ENCODE assay signal across 18 cellular contexts in genomic region chr6:112085666-112086065, GRCh38. TPM values are rescaled to one million over a fixed set of nuclear protein-coding genes. Genes with fewer than 3 reads are reported as not detected.
DNase-seq lines count a peak whose midpoint lies in the region; ATAC-seq and TF ChIP-seq lines count a peak whose summit lies in the region.
"Had no signal": no experiment of that assay in that cellular context is flagged by ENCODE, and none has a peak within 500 bp of the region (broad histone marks: within the 10 kb centered on the region; RNA-seq: fewer than 3 reads in every experiment).

No MANE protein-coding gene starts in this region.

- TF ChIP-seq POLR2A in heart left ventricle (IDR thresholded peaks at IDR 0.05) (no peak), transverse colon (IDR thresholded peaks at IDR 0.05) (no peak)

- DNase-seq in activated naive CD4-positive, alpha-beta T cell treated with anti-CD3 and anti-CD28 coated beads for 36 hours, result no peak
- no peak for DNase-seq in activated naive CD4-positive, alpha-beta T cell (lab: John Stamatoyannopoulos, UW)
- no peak for DNase-seq in activated B cell treated with CpG ODN at 0.5 μM for 24 hours
- peak in 4 of 5 donors; percentile 50 to 68 (median 56) for DNase-seq in heart left ventricle
- DNase-seq in psoas muscle, result no peak
- no peak for DNase-seq in chondrocyte (ENCODE audit: low spot score)
- DNase-seq in transverse colon, result no peak
- no peak for DNase-seq in islet precursor cell
- DNase-seq: hypothalamus; NCI-H2029 treated with DMSO at 0.1 percent for 48 hours; SJCRH30; stimulated activated CD4-positive, alpha-beta T cell treated with anti-CD3 and anti-CD28 coated beads, Interleukin-1b, Interleukin-23, amount 100 ng/mL, for 48 hours; WERI-Rb-1 had no signal

- peaks cover 0 to 35% (median 17%) of the 10 kb centered on the region in 12 donors for H3K4me1 ChIP-seq in heart left ventricle
- H3K4me1 ChIP-seq in psoas muscle, result peaks cover 10% of the 10 kb centered on the region
- H3K4me1 ChIP-seq in transverse colon, result peaks cover 4 to 16% (median 9%) of the 10 kb centered on the region in 4 donors
- H3K4me1 ChIP-seq: SJCRH30 had no signal

- no peak for TF ChIP-seq EP300 in transverse colon (IDR thresholded peaks at IDR 0.05; ENCODE audit: low read depth)

- TF ChIP-seq CTCF in activated B cell treated with CpG ODN at 0.5 μM for 24 hours (IDR thresholded peaks at IDR 0.05), result no peak
- no peak for TF ChIP-seq CTCF in heart left ventricle (IDR thresholded peaks at IDR 0.05)
- TF ChIP-seq CTCF in psoas muscle (IDR thresholded peaks at IDR 0.05), result no peak
- TF ChIP-seq CTCF in chondrocyte (IDR thresholded peaks at IDR 0.05), result no peak
- no peak for TF ChIP-seq CTCF in transverse colon (IDR thresholded peaks at IDR 0.05)

- ATAC-seq in activated B cell treated with CpG ODN at 0.5 μM for 24 hours (ENCODE audit: low read depth), result no peak
- ATAC-seq in heart left ventricle, result peak; percentile 39 to 60 (median 52)
- ATAC-seq in psoas muscle, result no peak

- POLR2A ChIA-PET in activated B cell treated with CpG ODN at 0.5 μM for 24 hours (lab: Charles Lee), result interaction anchor here (0.5 to 1.3 kb wide), 3 partner anchors 41 to 595 kb away, joined by 3 to 11 read pairs (median 3); no protein-coding TSS in a partner anchor

- CTCF ChIA-PET in activated naive CD4-positive, alpha-beta T cell treated with anti-CD3 and anti-CD28 coated beads for 36 hours (lab: Charles Lee), result interaction anchor here (0.6 to 3.7 kb wide), 15 partner anchors 10 to 822 kb away, joined by 3 to 140 read pairs (median 5); no protein-coding TSS in a partner anchor
- CTCF ChIA-PET in activated B cell treated with CpG ODN at 0.5 μM for 24 hours (lab: Charles Lee), result interaction anchor here (2.1 kb wide), 1 partner anchor 77 kb away, joined by 23 read pairs; no protein-coding TSS in a partner anchor

- H3K9me3 Mint-ChIP-seq in activated naive CD4-positive, alpha-beta T cell treated with anti-CD3 and anti-CD28 coated beads for 36 hours, result no peaks in the 10 kb centered on the region
- no peaks in the 10 kb centered on the region for H3K9me3 Mint-ChIP-seq in activated B cell treated with CpG ODN at 0.5 μM for 24 hours
- no peaks in the 10 kb centered on the region for H3K9me3 Mint-ChIP-seq in chondrocyte (ENCODE audit: low read depth)

- H3K27me3 Mint-ChIP-seq in activated naive CD4-positive, alpha-beta T cell treated with anti-CD3 and anti-CD28 coated beads for 36 hours (ENCODE audit: low read depth), result no peaks in the 10 kb centered on the region
- peaks cover 9% of the 10 kb centered on the region for H3K27me3 Mint-ChIP-seq in activated B cell treated with CpG ODN at 0.5 μM for 24 hours
- H3K27me3 Mint-ChIP-seq in chondrocyte (ENCODE audit: low read depth), result no peaks in the 10 kb centered on the region

- peak overlapping the region in 9 of 12 donors; percentile 79 to 92 (median 85) for H3K27ac ChIP-seq in heart left ventricle
- H3K27ac ChIP-seq in psoas muscle, result no peak overlapping the region
- no peak overlapping the region for H3K27ac ChIP-seq in transverse colon
- H3K27ac ChIP-seq: cardiac muscle cell, epithelial cell of prostate, WERI-Rb-1 had no signal

- H3K36me3 ChIP-seq in heart left ventricle, result peaks cover 0 to 48% (median 23%) of the 10 kb centered on the region in 9 donors
- peaks cover 2 to 40% of the 10 kb centered on the region in 2 donors for H3K36me3 ChIP-seq in psoas muscle (ENCODE audit: insufficient read depth in 1 of 2, low read depth in 1 of 2)
- peaks cover 0 to 15% (median 0%) of the 10 kb centered on the region in 4 donors for H3K36me3 ChIP-seq in transverse colon

- in situ Hi-C loops in transverse colon (cut with MboI; ENCODE audit: low pct_ligation_motif_present in 1 of 4, low pct_unique_long_range_greater_than_20kb in 1 of 4, low sequenced_read_pairs in 3 of 4), result no loop called here

- peaks cover 7% of the 10 kb centered on the region for H3K36me3 Mint-ChIP-seq in activated naive CD4-positive, alpha-beta T cell treated with anti-CD3 and anti-CD28 coated beads for 36 hours (ENCODE audit: low read depth)
- H3K36me3 Mint-ChIP-seq in activated B cell treated with CpG ODN at 0.5 μM for 24 hours (ENCODE audit: low read depth), result peaks cover 23% of the 10 kb centered on the region
- peaks cover 9% of the 10 kb centered on the region for H3K36me3 Mint-ChIP-seq in chondrocyte (ENCODE audit: low read depth)

- intact Hi-C loops in activated naive CD4-positive, alpha-beta T cell treated with anti-CD3 and anti-CD28 coated beads for 36 hours (cut with micrococcal nuclease), result loop anchor here (2.0 to 5.0 kb wide), 6 partner anchors 31 to 998 kb away; partner anchors contain the start of genes REV3L and SLC16A10
- intact Hi-C loops in activated B cell treated with CpG ODN at 0.5 μM for 24 hours (cut with micrococcal nuclease) (loop anchor here (2.0 to 10.0 kb wide), 5 partner anchors 478 to 1885 kb away; partner anchors contain the start of genes CDK19, HDAC2, MARCKS and TRAF3IP2), heart left ventricle (cut with DNase I) (no loop called here), psoas muscle (cut with DNase I) (no loop called here), transverse colon (cut with DNase I; ENCODE audit: low total_unique reads) (no loop called here)

- H3K4me3 Mint-ChIP-seq in activated naive CD4-positive, alpha-beta T cell treated with anti-CD3 and anti-CD28 coated beads for 36 hours, result peak overlapping the region; percentile 10
- H3K4me3 Mint-ChIP-seq in activated B cell treated with CpG ODN at 0.5 μM for 24 hours (peak overlapping the region; percentile 2), chondrocyte (ENCODE audit: unreplicated experiment) (no peak overlapping the region)

- H3K9me3 ChIP-seq in heart left ventricle (no peaks in the 10 kb centered on the region), psoas muscle (no peaks in the 10 kb centered on the region), transverse colon (no peaks in the 10 kb centered on the region)
- H3K9me3 ChIP-seq: SJCRH30 had no signal

- H3K27me3 ChIP-seq in heart left ventricle, result no peaks in the 10 kb centered on the region
- H3K27me3 ChIP-seq in psoas muscle (ENCODE audit: insufficient read depth in 3 of 3, low read length in 2 of 3), result no peaks in the 10 kb centered on the region
- no peaks in the 10 kb centered on the region for H3K27me3 ChIP-seq in transverse colon
- H3K27me3 ChIP-seq: cardiac muscle cell, SJCRH30 had no signal

- 41 to 51% (median 46%) methylated on average over 4 of the region's 4 CpGs for WGBS in heart left ventricle, 4 donors
- WGBS in psoas muscle, 3 donors, result 29 to 66% (median 32%) methylated on average over 4 of the region's 4 CpGs
- WGBS in transverse colon (ENCODE audit: low coverage in 1 of 2), 2 donors, result 92 to 93% methylated on average over 3 to 4 of the region's 4 CpGs

- peak overlapping the region in 9 of 12 donors; percentile 62 to 88 (median 83) for H3K4me3 ChIP-seq in heart left ventricle
- peak overlapping the region; percentile 89 for H3K4me3 ChIP-seq in psoas muscle
- no peak overlapping the region for H3K4me3 ChIP-seq in transverse colon

- peaks cover 7% of the 10 kb centered on the region for H3K4me1 Mint-ChIP-seq in activated naive CD4-positive, alpha-beta T cell treated with anti-CD3 and anti-CD28 coated beads for 36 hours (ENCODE audit: low read depth)
- no peaks in the 10 kb centered on the region for H3K4me1 Mint-ChIP-seq in activated B cell treated with CpG ODN at 0.5 μM for 24 hours
- peaks cover 9% of the 10 kb centered on the region for H3K4me1 Mint-ChIP-seq in chondrocyte (ENCODE audit: low read depth)

- H3K27ac Mint-ChIP-seq in activated naive CD4-positive, alpha-beta T cell treated with anti-CD3 and anti-CD28 coated beads for 36 hours, result no peak overlapping the region
- H3K27ac Mint-ChIP-seq in activated B cell treated with CpG ODN at 0.5 μM for 24 hours, result no peak overlapping the region
- H3K27ac Mint-ChIP-seq in chondrocyte (ENCODE audit: unreplicated experiment), result no peak overlapping the region

RNA-seq across cellular contexts. Expression of gene TUBE1, which starts 1.6 kb away (rescaled TPM):
- total RNA-seq in activated naive CD4-positive, alpha-beta T cell treated with anti-CD3 and anti-CD28 coated beads for 36 hours, result 10 to 100 TPM; 53.7 to 62.7 TPM
- total RNA-seq in activated B cell treated with CpG ODN at 0.5 μM for 24 hours (24.1 and 28.0 TPM in 2 replicates), heart left ventricle (10 to 100 TPM; 16.1 to 33.2 (median 25.0) TPM), psoas muscle (1 to 10 TPM; 5.6 to 7.0 (median 6.1) TPM), chondrocyte (13.8 to 24.8 TPM (median 23.9 TPM) in 3 replicates), transverse colon (10 to 100 TPM; 15.9 to 48.4 (median 26.5) TPM)
- polyA plus RNA-seq in heart left ventricle (10 to 100 TPM; 10.1 to 23.1 TPM), psoas muscle (1 to 10 TPM; 4.7 to 6.9 (median 5.9) TPM)

RNA-seq across cellular contexts. Expression of gene FAM229B, which starts 1.7 kb away (rescaled TPM):
- total RNA-seq in activated naive CD4-positive, alpha-beta T cell treated with anti-CD3 and anti-CD28 coated beads for 36 hours, result 10 to 100 TPM in 1 of 2 experiments, 1 to 10 TPM in 1; 9.5 to 10.2 TPM
- total RNA-seq in activated B cell treated with CpG ODN at 0.5 μM for 24 hours (2.0 and 2.6 TPM in 2 replicates), heart left ventricle (10 to 100 TPM; 33.7 to 77.7 (median 54.8) TPM), psoas muscle (10 to 100 TPM in 2 of 4 donors, 1 to 10 TPM in 2; 7.2 to 17.7 (median 11.2) TPM), chondrocyte (25.7 to 37.5 TPM (median 27.9 TPM) in 3 replicates), transverse colon (10 to 100 TPM in 1 of 4 donors, 1 to 10 TPM in 2, not detected in 1; 2.2 to 81.4 (median 8.7) TPM)
- polyA plus RNA-seq in heart left ventricle (10 to 100 TPM; 28.6 to 85.8 TPM), psoas muscle (10 to 100 TPM in 1 of 3 donors, 1 to 10 TPM in 2; 5.8 to 11.5 (median 7.6) TPM)

RNA-seq across cellular contexts. Expression of gene CCN6, which starts 31.8 kb away (rescaled TPM):
- under 1 TPM in 1 of 2 experiments, not detected in 1; 0.21 TPM for total RNA-seq in activated naive CD4-positive, alpha-beta T cell treated with anti-CD3 and anti-CD28 coated beads for 36 hours
- not detected in 2 replicates for total RNA-seq in activated B cell treated with CpG ODN at 0.5 μM for 24 hours
- not detected for total RNA-seq in heart left ventricle
- polyA plus RNA-seq in heart left ventricle, result not detected
- not detected for total RNA-seq in psoas muscle
- under 1 TPM in 1 of 3 donors, not detected in 2; 0.01 TPM for polyA plus RNA-seq in psoas muscle
- total RNA-seq in chondrocyte, result not detected in 3 replicates
- not detected for total RNA-seq in transverse colon
- total RNA-seq: cardiac muscle cell, lung microvascular endothelial cell, posterior vena cava, SJCRH30, ureter had no signal

Comparison
In these comparisons a context has a peak if more than half of its experiments do, and no peak if none do; other contexts are left out.
1. DNase-seq: peak in heart left ventricle (4 of 5); none in activated naive CD4-positive, alpha-beta T cell treated with anti-CD3 and anti-CD28 coated beads for 36 hours (single experiment), activated naive CD4-positive, alpha-beta T cell (0 of 4), activated B cell treated with CpG ODN at 0.5 μM for 24 hours (single experiment), psoas muscle (0 of 2), chondrocyte (single experiment), transverse colon (single experiment) and islet precursor cell (single experiment).
2. ATAC-seq: peak in heart left ventricle (4 of 4); none in activated B cell treated with CpG ODN at 0.5 μM for 24 hours (single experiment) and psoas muscle (0 of 4).
3. H3K27ac ChIP-seq: peak in heart left ventricle (9 of 12); none in psoas muscle (single experiment) and transverse colon (0 of 4).
4. H3K4me3 ChIP-seq: peak in heart left ventricle (9 of 12) and psoas muscle (single experiment); none in transverse colon (0 of 4).
5. intact Hi-C loops: an anchor here in activated naive CD4-positive, alpha-beta T cell treated with anti-CD3 and anti-CD28 coated beads for 36 hours (2.0 to 5.0 kb wide) and activated B cell treated with CpG ODN at 0.5 μM for 24 hours (2.0 to 10.0 kb wide); none called in heart left ventricle, psoas muscle and transverse colon.